13 cellular contexts compared by ENCODE assay signal in the genomic region with DNA sequence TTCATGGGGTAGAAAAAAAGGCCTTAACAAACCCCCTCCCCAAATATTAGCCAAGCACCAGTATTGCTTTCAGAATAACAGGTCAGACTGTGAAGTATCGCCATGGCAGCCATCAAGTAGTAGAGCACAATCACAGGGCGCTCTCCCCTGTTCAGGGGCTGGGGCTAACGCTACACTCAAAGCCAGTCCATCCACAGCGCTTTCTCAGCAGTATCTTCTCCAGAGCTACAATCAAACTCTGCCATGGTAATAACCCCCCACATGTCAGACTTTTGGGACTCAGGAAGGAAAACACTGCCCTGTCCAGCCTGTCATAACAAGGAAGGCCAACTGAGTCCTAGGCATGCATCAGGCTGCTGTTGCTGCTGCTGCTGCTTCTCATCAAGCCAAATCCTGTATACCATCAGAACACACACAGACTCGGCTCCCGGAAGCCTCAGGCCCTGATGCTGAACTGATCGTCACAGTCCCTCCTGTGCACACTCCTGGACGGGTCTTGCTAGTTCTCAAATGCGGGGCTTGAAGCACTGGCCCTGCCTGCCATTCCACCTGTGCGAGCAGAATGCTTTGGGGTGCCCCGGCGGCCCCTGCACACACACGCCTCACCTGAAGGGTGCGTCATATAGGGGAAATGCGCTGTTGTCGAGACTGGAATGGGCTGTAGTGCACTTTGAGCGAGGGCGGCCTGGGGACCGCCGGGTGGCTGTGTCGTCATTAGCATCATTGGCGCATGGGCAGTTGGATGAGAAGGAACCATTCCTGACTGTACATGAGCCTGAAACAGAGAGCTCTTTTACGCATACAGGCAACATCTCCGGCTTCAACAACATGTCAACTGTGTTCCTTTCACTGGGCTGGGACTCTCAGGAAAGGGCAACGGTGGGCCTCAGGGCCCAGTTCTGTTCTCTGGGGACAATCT. TPM values are rescaled to one million over a fixed set of nuclear protein-coding genes. Genes with fewer than 3 reads are reported as not detected.
DNase-seq lines count a peak whose midpoint lies in the region; ATAC-seq and TF ChIP-seq lines count a peak whose summit lies in the region.
"Had no signal": no experiment of that assay in that cellular context is flagged by ENCODE, and none has a peak within 500 bp of the region (broad histone marks: within the 10 kb centered on the region; RNA-seq: fewer than 3 reads in every experiment).

No MANE protein-coding gene starts in this region.

- peaks cover 55% of the 10 kb centered on the region for H3K36me3 Mint-ChIP-seq in activated T-helper 1 cell treated with anti-CD3 and anti-CD28 coated beads, Interleukin-12 subunit alpha, Interleukin-12 subunit beta, Interleukin-2, Interleukin-4 antibody, amounts not matched to agents 30 ng/mL and 10 ng/mL and 1 ng/mL, durations not matched to agents 14 hours and 24 hours and 36 hours (ENCODE audit: low read depth)

- peaks cover 10 to 67% (median 42%) of the 10 kb centered on the region in 12 donors for H3K4me1 ChIP-seq in heart left ventricle
- H3K4me1 ChIP-seq: SJCRH30 had no signal

- H3K27me3 ChIP-seq in heart left ventricle: no peaks in the 10 kb centered on the region
- H3K27me3 ChIP-seq: SJCRH30, vagina had no signal

- intact Hi-C loops in Right ventricle myocardium inferior (cut with DNase I) (no loop called here), heart left ventricle (cut with DNase I) (loop anchor here in 3 of 10 donors (2.0 to 5.0 kb wide), 2 partner anchors 57 to 121 kb away; no protein-coding TSS in a partner anchor), head of caudate nucleus (cut with DNase I) (no loop called here)
- intact Hi-C loops in activated T-helper 1 cell treated with anti-CD3 and anti-CD28 coated beads, Interleukin-12 subunit alpha, Interleukin-12 subunit beta, Interleukin-2, Interleukin-4 antibody, amounts not matched to agents 30 ng/mL and 10 ng/mL and 1 ng/mL, durations not matched to agents 14 hours and 24 hours and 36 hours (cut with micrococcal nuclease): loop anchor here (5.0 kb wide), 3 partner anchors 121 to 234 kb away; a partner anchor contains a TSS

- no peaks in the 10 kb centered on the region for H3K9me3 Mint-ChIP-seq in activated T-helper 1 cell treated with anti-CD3 and anti-CD28 coated beads, Interleukin-12 subunit alpha, Interleukin-12 subunit beta, Interleukin-2, Interleukin-4 antibody, amounts not matched to agents 30 ng/mL and 10 ng/mL and 1 ng/mL, durations not matched to agents 14 hours and 24 hours and 36 hours
- H3K9me3 Mint-ChIP-seq: activated T-helper 17 cell treated with anti-CD3 and anti-CD28 coated beads, Interleukin-2, amount 50 U/mL, for 72 hours had no signal

- no peak for ATAC-seq in Right ventricle myocardium inferior
- no peak for ATAC-seq in heart left ventricle
- ATAC-seq: activated T-helper 17 cell treated with anti-CD3 and anti-CD28 coated beads, Interleukin-2, amount 50 U/mL, for 72 hours had no signal

- no peak for TF ChIP-seq CTCF in heart left ventricle (IDR thresholded peaks at IDR 0.05)

- no peaks in the 10 kb centered on the region for H3K27me3 Mint-ChIP-seq in activated T-helper 1 cell treated with anti-CD3 and anti-CD28 coated beads, Interleukin-12 subunit alpha, Interleukin-12 subunit beta, Interleukin-2, Interleukin-4 antibody, amounts not matched to agents 30 ng/mL and 10 ng/mL and 1 ng/mL, durations not matched to agents 14 hours and 24 hours and 36 hours (ENCODE audit: insufficient read depth)
- H3K27me3 Mint-ChIP-seq: activated T-helper 17 cell treated with anti-CD3 and anti-CD28 coated beads, Interleukin-2, amount 50 U/mL, for 72 hours had no signal

- TF ChIP-seq POLR2A in heart left ventricle (IDR thresholded peaks at IDR 0.05): no peak

- peak overlapping the region; percentile 13 for H3K27ac Mint-ChIP-seq in activated T-helper 1 cell treated with anti-CD3 and anti-CD28 coated beads, Interleukin-12 subunit alpha, Interleukin-12 subunit beta, Interleukin-2, Interleukin-4 antibody, amounts not matched to agents 30 ng/mL and 10 ng/mL and 1 ng/mL, durations not matched to agents 14 hours and 24 hours and 36 hours
- H3K27ac Mint-ChIP-seq: activated T-helper 17 cell treated with anti-CD3 and anti-CD28 coated beads, Interleukin-2, amount 50 U/mL, for 72 hours had no signal

- H3K36me3 ChIP-seq in heart left ventricle: peaks cover 0 to 97% (median 89%) of the 10 kb centered on the region in 9 donors

- H3K9me3 ChIP-seq in heart left ventricle: no peaks in the 10 kb centered on the region
- H3K9me3 ChIP-seq: SJCRH30, vagina had no signal

- no peak overlapping the region for H3K4me3 Mint-ChIP-seq in activated T-helper 1 cell treated with anti-CD3 and anti-CD28 coated beads, Interleukin-12 subunit alpha, Interleukin-12 subunit beta, Interleukin-2, Interleukin-4 antibody, amounts not matched to agents 30 ng/mL and 10 ng/mL and 1 ng/mL, durations not matched to agents 14 hours and 24 hours and 36 hours
- H3K4me3 Mint-ChIP-seq: activated T-helper 17 cell treated with anti-CD3 and anti-CD28 coated beads, Interleukin-2, amount 50 U/mL, for 72 hours had no signal

- peak overlapping the region in 1 of 12 donors; percentile 6 for H3K27ac ChIP-seq in heart left ventricle
- H3K27ac ChIP-seq: SJCRH30, vagina had no signal

- no peak overlapping the region for H3K4me3 ChIP-seq in heart left ventricle
- H3K4me3 ChIP-seq: SJCRH30, skin epidermis, vagina had no signal

- 87 to 93% (median 90%) methylated on average over 12 to 25 of the region's 25 CpGs for WGBS in heart left ventricle, 4 donors

- DNase-seq in Right ventricle myocardium inferior (ENCODE audit: missing footprints) (peak; percentile 51), heart left ventricle (no peak), head of caudate nucleus (peak in 26 of 42 donors; percentile 13 to 83 (median 56)), superior temporal gyrus (ENCODE audit: extremely low spot score) (peak; percentile 72), DMS114 treated with DMSO at 0.1 percent for 48 hours (lab: John Stamatoyannopoulos, UW; ENCODE audit: unreplicated experiment) (no peak), DMS 273 treated with DMSO at 0.1 percent for 48 hours (lab: John Stamatoyannopoulos, UW) (no peak), NCI-H2171 treated with DMSO at 0.1 percent for 48 hours (lab: John Stamatoyannopoulos, UW) (no peak)
- no peak for DNase-seq in activated T-helper 1 cell treated with anti-CD3 and anti-CD28 coated beads, Interleukin-12 subunit alpha, Interleukin-12 subunit beta, Interleukin-2, Interleukin-4 antibody, amounts not matched to agents 30 ng/mL and 10 ng/mL and 1 ng/mL, durations not matched to agents 14 hours and 24 hours and 36 hours (ENCODE audit: low spot score)
- DNase-seq: NCI-H1092 treated with DMSO at 0.1 percent for 48 hours, SJCRH30 had no signal

- peaks cover 41% of the 10 kb centered on the region for H3K4me1 Mint-ChIP-seq in activated T-helper 1 cell treated with anti-CD3 and anti-CD28 coated beads, Interleukin-12 subunit alpha, Interleukin-12 subunit beta, Interleukin-2, Interleukin-4 antibody, amounts not matched to agents 30 ng/mL and 10 ng/mL and 1 ng/mL, durations not matched to agents 14 hours and 24 hours and 36 hours (ENCODE audit: low read depth)

RNA-seq across cellular contexts. Expression of a gene that starts 47.6 kb away (rescaled TPM):
- total RNA-seq in Right ventricle myocardium inferior (43.7 TPM), heart left ventricle (10 to 100 TPM; 35.8 to 76.7 (median 40.3) TPM)
- 10 to 100 TPM; 11.3 to 16.8 TPM for polyA plus RNA-seq in heart left ventricle
- total RNA-seq in activated T-helper 1 cell treated with anti-CD3 and anti-CD28 coated beads, Interleukin-12 subunit alpha, Interleukin-12 subunit beta, Interleukin-2, Interleukin-4 antibody, amounts not matched to agents 30 ng/mL and 10 ng/mL and 1 ng/mL, durations not matched to agents 14 hours and 24 hours and 36 hours: 42.0 and 42.3 TPM in 2 replicates

Comparison
In these comparisons a context has a peak if more than half of its experiments do, and no peak if none do; other contexts are left out.
1. DNase-seq: peak in Right ventricle myocardium inferior (single experiment), head of caudate nucleus (26 of 42) and superior temporal gyrus (single experiment); none in heart left ventricle (0 of 5), activated T-helper 1 cell treated with anti-CD3 and anti-CD28 coated beads, Interleukin-12 subunit alpha, Interleukin-12 subunit beta, Interleukin-2, Interleukin-4 antibody, amounts not matched to agents 30 ng/mL and 10 ng/mL and 1 ng/mL, durations not matched to agents 14 hours and 24 hours and 36 hours (single experiment), DMS114 treated with DMSO at 0.1 percent for 48 hours (single experiment), DMS 273 treated with DMSO at 0.1 percent for 48 hours (single experiment) and NCI-H2171 treated with DMSO at 0.1 percent for 48 hours (single experiment).